In the genomic region with DNA sequence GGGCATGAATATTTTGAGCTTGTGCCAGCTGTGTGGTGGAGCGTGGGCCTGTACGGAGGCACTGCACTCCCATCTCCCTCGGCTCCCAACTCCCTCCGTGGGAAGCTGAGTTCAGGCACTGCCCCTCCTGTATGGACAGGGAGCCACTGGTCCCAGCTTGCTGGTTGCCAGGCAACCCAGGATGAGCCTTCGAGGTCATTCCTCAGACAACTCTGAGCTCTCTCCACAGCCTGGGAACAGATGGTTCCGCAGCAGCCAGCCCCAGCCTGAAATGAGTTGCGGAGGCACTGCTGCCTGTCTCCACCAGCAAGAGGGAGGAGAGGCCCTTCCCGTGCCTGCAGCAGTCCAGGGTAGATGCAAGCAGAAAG, we compare ENCODE assay signal across 11 cellular contexts. TPM values are rescaled to one million over a fixed set of nuclear protein-coding genes. Genes with fewer than 3 reads are reported as not detected.
A peak's percentile ranks its signal among the peaks of the same experiment; 100 is the strongest.
DNase-seq lines count a peak whose midpoint lies in the region; ATAC-seq, FAIRE-seq and TF ChIP-seq lines count a peak whose summit lies in the region.
"Had no signal": no experiment of that assay in that cellular context is flagged by ENCODE, and none has a peak within 500 bp of the region (broad histone marks: within the 10 kb centered on the region; RNA-seq: fewer than 3 reads in every experiment).

No MANE protein-coding gene starts in this region.

- no peak overlapping the region for H2BK120ac ChIP-seq in trophoblast cell (ENCODE audit: insufficient read depth, low read length, poor library complexity)

- ATAC-seq in GM21360 (IDR thresholded peaks at IDR 0.05; ENCODE audit: unreplicated experiment) (no peak), HG03095 (IDR thresholded peaks at IDR 0.05; ENCODE audit: unreplicated experiment) (no peak)

- H3K36me3 Mint-ChIP-seq in endodermal cell (ENCODE audit: low read depth) = no peaks in the 10 kb centered on the region
- H3K36me3 Mint-ChIP-seq in nephron progenitor cell (ENCODE audit: low read depth) = no peaks in the 10 kb centered on the region

- H3K36me3 ChIP-seq in endodermal cell (ENCODE audit: control insufficient read depth, insufficient read depth, low read length) (no peaks in the 10 kb centered on the region), HAP-1 (replicated peaks) (no peaks in the 10 kb centered on the region), trophoblast cell (ENCODE audit: control insufficient read depth in 1 of 2, insufficient read depth in 2 of 2, low read length in 2 of 2) (no peaks in the 10 kb centered on the region)
- H3K36me3 ChIP-seq: ascending aorta, vagina had no signal

- H4K12ac ChIP-seq in trophoblast cell (ENCODE audit: low read depth, low read length) = no peak overlapping the region

- no peaks in the 10 kb centered on the region for H3K79me1 ChIP-seq in trophoblast cell (ENCODE audit: low read length)

- H3K79me2 ChIP-seq in trophoblast cell (ENCODE audit: control insufficient read depth, insufficient read depth, low read length, poor library complexity) = no peaks in the 10 kb centered on the region

- H3K4me1 ChIP-seq in endodermal cell (ENCODE audit: control insufficient read depth, insufficient read depth, low read length) (no peaks in the 10 kb centered on the region), HAP-1 (no peaks in the 10 kb centered on the region), trophoblast cell (ENCODE audit: control insufficient read depth in 1 of 2, insufficient read depth in 2 of 2, low read length in 2 of 2) (no peaks in the 10 kb centered on the region)
- H3K4me1 ChIP-seq: ascending aorta had no signal

- H3K9me3 ChIP-seq in endodermal cell (ENCODE audit: control insufficient read depth, low read length) (no peaks in the 10 kb centered on the region), HAP-1 (no peaks in the 10 kb centered on the region), trophoblast cell (ENCODE audit: insufficient read depth, low read depth, low read length) (no peaks in the 10 kb centered on the region)
- H3K9me3 ChIP-seq: ascending aorta, vagina had no signal

- H4K91ac ChIP-seq in trophoblast cell (ENCODE audit: low read depth, low read length) = no peak overlapping the region

- H3K4me1 Mint-ChIP-seq in endodermal cell (peaks cover 8% of the 10 kb centered on the region), nephron progenitor cell (peaks cover 14% of the 10 kb centered on the region)

- in situ Hi-C loops in HAP-1 (cut with MboI; ENCODE audit: low sequenced_read_pairs) = no loop called here

- H3K27me3 ChIP-seq in endodermal cell (ENCODE audit: control insufficient read depth, insufficient read depth, low read length, poor library complexity, severe bottlenecking) = no peaks in the 10 kb centered on the region
- no peaks in the 10 kb centered on the region for H3K27me3 ChIP-seq in HAP-1 (ENCODE audit: low read depth)
- no peaks in the 10 kb centered on the region for H3K27me3 ChIP-seq in trophoblast cell (ENCODE audit: insufficient read depth, low read length)
- H3K27me3 ChIP-seq: ascending aorta, vagina had no signal

- H3K4me3 Mint-ChIP-seq in endodermal cell (no peak overlapping the region), nephron progenitor cell (no peak overlapping the region)

- H3K27ac ChIP-seq in endodermal cell (ENCODE audit: low read depth, low read length) = peak overlapping the region; percentile 73
- no peak overlapping the region for H3K27ac ChIP-seq in trophoblast cell (ENCODE audit: low read depth, low read length)
- H3K27ac ChIP-seq: ascending aorta, vagina had no signal

- H3K9me3 Mint-ChIP-seq in endodermal cell (no peaks in the 10 kb centered on the region), nephron progenitor cell (no peaks in the 10 kb centered on the region)

- H3K4me3 ChIP-seq in endodermal cell (ENCODE audit: low read length) (no peak overlapping the region), HAP-1 (no peak overlapping the region), trophoblast cell (ENCODE audit: low read depth, low read length) (no peak overlapping the region)
- H3K4me3 ChIP-seq: ascending aorta, vagina had no signal

- H2BK12ac ChIP-seq in trophoblast cell (ENCODE audit: low read length) = no peak overlapping the region

- H3K27ac Mint-ChIP-seq in endodermal cell (no peak overlapping the region), nephron progenitor cell (peak overlapping the region; percentile 76)

- H3K4ac ChIP-seq in trophoblast cell (ENCODE audit: low read depth, low read length) = no peak overlapping the region

- peak; percentile 62 for DNase-seq in D721Med (ENCODE audit: insufficient read length, low spot score)
- peak; percentile 88 for DNase-seq in NCI-H2227 (lab: John Stamatoyannopoulos, UW; ENCODE audit: unreplicated experiment)
- peak; percentile 64 for DNase-seq in endodermal cell
- peak; percentile 52 for DNase-seq in nephron progenitor cell
- DNase-seq in HAP-1 (ENCODE audit: low spot score in 2 of 2) = no peak
- no peak for DNase-seq in trophoblast cell
- DNase-seq: NCI-H1105 had no signal

- H3K14ac ChIP-seq in trophoblast cell (ENCODE audit: low read length) = no peak overlapping the region

- no peak overlapping the region for H3K4me2 ChIP-seq in trophoblast cell (ENCODE audit: low read length)

- H4K8ac ChIP-seq in trophoblast cell (ENCODE audit: low read depth, low read length) = no peak overlapping the region

- no peak overlapping the region for H3K18ac ChIP-seq in trophoblast cell (ENCODE audit: low read length)

- H2AK5ac ChIP-seq in trophoblast cell (ENCODE audit: low read length) = no peak overlapping the region

- FAIRE-seq in D721Med (lab: Jason Lieb, UNC) = no peak

- no peak overlapping the region for H2BK5ac ChIP-seq in trophoblast cell (ENCODE audit: low read depth, low read length, poor library complexity)

- no peak overlapping the region for H2AFZ ChIP-seq in trophoblast cell (ENCODE audit: insufficient read depth, low read length, poor library complexity)

- H3K27me3 Mint-ChIP-seq in endodermal cell (ENCODE audit: insufficient read depth) (peaks cover 3% of the 10 kb centered on the region), nephron progenitor cell (ENCODE audit: low read depth, poor library complexity) (peaks cover 3% of the 10 kb centered on the region)

- 24 to 79% methylated on average over 2 to 8 of the region's 8 CpGs for WGBS in endodermal cell (ENCODE audit: insufficient coverage in 1 of 2, insufficient read length in 1 of 2), 2 experiments
- no CpG with 5 or more reads among the region's 8 CpGs for WGBS in trophoblast cell (ENCODE audit: extremely low coverage, insufficient coverage, insufficient read length)

- H3K9ac ChIP-seq in endodermal cell (ENCODE audit: extremely low read depth, low read length, poor library complexity, severe bottlenecking) (no peak overlapping the region), trophoblast cell (ENCODE audit: low read length) (no peak overlapping the region)

- TF ChIP-seq CTCF in D721Med (IDR thresholded peaks at IDR 0.05; ENCODE audit: insufficient read depth, missing control alignments) = no peak
- TF ChIP-seq CTCF in endodermal cell (conservative IDR thresholded peaks at IDR 0.05) = no peak
- TF ChIP-seq CTCF in nephron progenitor cell (IDR thresholded peaks at IDR 0.05) = no peak

- no peak overlapping the region for H3K23ac ChIP-seq in trophoblast cell (ENCODE audit: low read length)

RNA-seq across cellular contexts. Expression of gene TENT5B, which starts 58.4 kb away (rescaled TPM):
- 10 to 100 TPM in 1 of 2 donors, 1 to 10 TPM in 1; 9.4 to 19.0 TPM for total RNA-seq in endodermal cell
- 8.7 TPM for polyA plus RNA-seq in endodermal cell (2013, experiment 1 of 2)
- polyA plus RNA-seq in endodermal cell (2013, experiment 2 of 2) = 7.7 TPM
- 10.9 and 11.1 TPM in 2 replicates for polyA plus RNA-seq in trophoblast cell (2013)

Comparison
In these comparisons a context has a peak if more than half of its experiments do, and no peak if none do; other contexts are left out.
1. DNase-seq: peak in D721Med (single experiment), NCI-H2227 (single experiment), endodermal cell (single experiment) and nephron progenitor cell (single experiment); none in HAP-1 (0 of 2) and trophoblast cell (0 of 2).